In the genomic region with DNA sequence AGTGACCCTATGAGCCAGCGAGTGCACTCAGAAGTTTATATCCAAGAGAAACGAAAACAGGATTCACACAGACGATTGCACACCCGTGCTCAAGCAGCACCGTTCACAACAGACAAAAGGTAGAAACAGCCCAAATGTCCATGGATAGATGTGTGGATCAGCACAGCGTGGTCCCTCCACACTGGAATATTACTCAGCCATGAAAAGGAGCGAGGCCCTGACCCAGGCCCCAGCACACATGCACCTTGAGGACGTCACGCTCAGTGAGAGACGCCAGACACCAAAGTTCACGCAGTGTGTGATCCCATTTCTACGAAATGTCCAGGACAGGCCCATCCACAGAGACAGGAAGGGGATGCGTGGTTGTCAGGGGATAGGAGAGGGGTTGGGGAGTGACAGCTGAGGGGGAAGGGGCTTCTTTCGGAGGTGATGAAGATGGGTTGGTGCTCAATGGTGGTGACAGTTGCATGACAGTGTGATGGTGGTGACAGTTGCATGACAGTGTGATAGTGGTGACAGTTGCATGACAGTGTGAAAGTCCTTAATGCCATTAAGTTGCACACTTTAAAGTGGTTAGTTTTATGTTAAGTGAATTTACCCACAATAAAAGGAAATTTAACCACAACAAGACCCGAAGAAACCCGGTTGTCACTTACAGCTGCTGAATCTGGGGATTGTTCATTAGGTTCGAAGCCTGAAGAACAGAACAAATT, we compare ENCODE assay signal across 19 cellular contexts. TPM values are rescaled to one million over a fixed set of nuclear protein-coding genes. Genes with fewer than 3 reads are reported as not detected.
DNase-seq lines count a peak whose midpoint lies in the region; ATAC-seq lines count a peak whose summit lies in the region.
"Had no signal": no experiment of that assay in that cellular context is flagged by ENCODE, and none has a peak within 500 bp of the region (broad histone marks: within the 10 kb centered on the region; RNA-seq: fewer than 3 reads in every experiment).

No MANE protein-coding gene starts in this region.

- H3K9me3 ChIP-seq in T-helper 17 cell (ENCODE audit: control insufficient read depth, low read length, poor library complexity, severe bottlenecking) = no peaks in the 10 kb centered on the region
- H3K9me3 ChIP-seq: HAP-1 had no signal

- H3K9me3 Mint-ChIP-seq in stimulated activated naive CD8-positive, alpha-beta T cell treated with anti-CD3 and anti-CD28 coated beads, Interleukin-15, amount 100 ng/mL, for 72 hours = no peaks in the 10 kb centered on the region
- H3K9me3 Mint-ChIP-seq in memory B cell = no peaks in the 10 kb centered on the region

- no peak for DNase-seq in stimulated activated naive CD8-positive, alpha-beta T cell treated with anti-CD3 and anti-CD28 coated beads, Interleukin-15, amount 100 ng/mL, for 72 hours
- DNase-seq in stimulated activated naive CD8-positive, alpha-beta T cell treated with anti-CD3 and anti-CD28 coated beads, Interleukin-15, Interleukin-2, amounts not matched to agents 100 U/mL and 50 U/mL, for 24 hours = no peak
- no peak for DNase-seq in T-helper 17 cell
- no peak for DNase-seq in memory B cell (ENCODE audit: low spot score in 2 of 2)
- no peak for DNase-seq in DMS53 (lab: John Stamatoyannopoulos, UW)
- DNase-seq in HT-29 (ENCODE audit: low spot score) = no peak
- DNase-seq in UCSD-AML1 (lab: John Stamatoyannopoulos, UW; ENCODE audit: unreplicated experiment) = no peak
- DNase-seq: ACHN, DMS153, EL, GM23248, KG1, NCI-H1694 treated with DMSO at 0.1 percent for 48 hours, NCI-H510A, NCI-H82, OCI-M1, SHP77 had no signal

- H3K27ac Mint-ChIP-seq in stimulated activated naive CD8-positive, alpha-beta T cell treated with anti-CD3 and anti-CD28 coated beads, Interleukin-15, amount 100 ng/mL, for 72 hours = no peak overlapping the region
- H3K27ac Mint-ChIP-seq in T-helper 17 cell (no peak overlapping the region), memory B cell (peak overlapping the region; percentile 55)

- peak; percentile 60 for ATAC-seq in stimulated activated naive CD8-positive, alpha-beta T cell treated with anti-CD3 and anti-CD28 coated beads, Interleukin-15, amount 100 ng/mL, for 72 hours
- no peak for ATAC-seq in stimulated activated naive CD8-positive, alpha-beta T cell treated with anti-CD3 and anti-CD28 coated beads, Interleukin-15, Interleukin-2, amounts not matched to agents 100 U/mL and 50 U/mL, for 24 hours
- ATAC-seq in T-helper 17 cell (peak; percentile 42), memory B cell (ENCODE audit: low read depth) (no peak)

- H3K27me3 Mint-ChIP-seq in stimulated activated naive CD8-positive, alpha-beta T cell treated with anti-CD3 and anti-CD28 coated beads, Interleukin-15, amount 100 ng/mL, for 72 hours = no peaks in the 10 kb centered on the region
- H3K27me3 Mint-ChIP-seq in T-helper 17 cell (no peaks in the 10 kb centered on the region), memory B cell (no peaks in the 10 kb centered on the region)

- H3K4me1 Mint-ChIP-seq in stimulated activated naive CD8-positive, alpha-beta T cell treated with anti-CD3 and anti-CD28 coated beads, Interleukin-15, amount 100 ng/mL, for 72 hours = peaks cover 16% of the 10 kb centered on the region
- H3K4me1 Mint-ChIP-seq in T-helper 17 cell (no peaks in the 10 kb centered on the region), memory B cell (no peaks in the 10 kb centered on the region)
- H3K4me1 Mint-ChIP-seq: CD14-positive monocyte had no signal

- H3K36me3 Mint-ChIP-seq in T-helper 17 cell (ENCODE audit: low read depth) (peaks cover 5% of the 10 kb centered on the region), memory B cell (peaks cover 21% of the 10 kb centered on the region)

- no peak overlapping the region for H3K4me3 Mint-ChIP-seq in stimulated activated naive CD8-positive, alpha-beta T cell treated with anti-CD3 and anti-CD28 coated beads, Interleukin-15, amount 100 ng/mL, for 72 hours
- H3K4me3 Mint-ChIP-seq in T-helper 17 cell (no peak overlapping the region), memory B cell (no peak overlapping the region)
- H3K4me3 Mint-ChIP-seq: CD14-positive monocyte had no signal

RNA-seq across cellular contexts. Expression of a gene that starts 18.9 kb away (rescaled TPM):
- 10 to 100 TPM; 12.3 to 20.6 TPM for total RNA-seq in T-helper 17 cell
- total RNA-seq in HT-29 (2014; rRNA removed; shearing (Covaris generic)) = 43.0 and 45.5 TPM in 2 replicates

RNA-seq across cellular contexts. Expression of a gene that starts 24.3 kb away (rescaled TPM):
- 10 to 100 TPM; 29.2 to 31.9 TPM for total RNA-seq in T-helper 17 cell
- 122 and 127 TPM in 2 replicates for total RNA-seq in HT-29 (2014; rRNA removed; shearing (Covaris generic))

RNA-seq across cellular contexts. Expression of a gene that starts 26.5 kb away (rescaled TPM):
- 10 to 100 TPM; 24.2 to 28.1 TPM for total RNA-seq in T-helper 17 cell
- total RNA-seq in HT-29 (2014; rRNA removed; shearing (Covaris generic)) = 271 and 308 TPM in 2 replicates

RNA-seq across cellular contexts. Expression of a gene that starts 37.6 kb away (rescaled TPM):
- total RNA-seq in T-helper 17 cell = under 1 TPM; 0.40 to 0.42 TPM
- not detected in 2 replicates for total RNA-seq in HT-29 (2014; rRNA removed; shearing (Covaris generic))

RNA-seq across cellular contexts. Expression of a gene that starts 56.3 kb away (rescaled TPM):
- total RNA-seq in T-helper 17 cell = 1 to 10 TPM; 2.1 to 4.5 TPM
- 0.03 and 0.23 TPM in 2 replicates for total RNA-seq in HT-29 (2014; rRNA removed; shearing (Covaris generic))

Comparison
In these comparisons a context has a peak if more than half of its experiments do, and no peak if none do; other contexts are left out.
1. ATAC-seq: peak in stimulated activated naive CD8-positive, alpha-beta T cell treated with anti-CD3 and anti-CD28 coated beads, Interleukin-15, amount 100 ng/mL, for 72 hours (single experiment) and T-helper 17 cell (single experiment); none in stimulated activated naive CD8-positive, alpha-beta T cell treated with anti-CD3 and anti-CD28 coated beads, Interleukin-15, Interleukin-2, amounts not matched to agents 100 U/mL and 50 U/mL, for 24 hours (single experiment) and memory B cell (single experiment).